Comparison of ENCODE assay signal across 8 cellular contexts in genomic region chr6:40098774-40099173, GRCh38.
"Had no signal": no experiment of that assay in that cellular context is flagged by ENCODE, and none has a peak within 500 bp of the region (broad histone marks: within the 10 kb centered on the region; RNA-seq: fewer than 3 reads in every experiment).

No MANE protein-coding gene starts in this region.

- FAIRE-seq: G401.6, GM12878, GM12891, GM12892, GM18507, GM19239 had no signal

- DNase-seq: GDM1, GF-D8 had no signal

- H3K4me3 ChIP-seq: GM12878 had no signal

- ATAC-seq: GM12878 had no signal
